8 cellular contexts compared by ENCODE assay signal in genomic region chr1:155032886-155033285, GRCh38. TPM values are rescaled to one million over a fixed set of nuclear protein-coding genes. Genes with fewer than 3 reads are reported as not detected.
"Had no signal": no experiment of that assay in that cellular context is flagged by ENCODE, and none has a peak within 500 bp of the region (broad histone marks: within the 10 kb centered on the region; RNA-seq: fewer than 3 reads in every experiment).

No MANE protein-coding gene starts in this region.

- FAIRE-seq: H54, HTR-8/SVneo, K562 had no signal

- H3K9me3 Mint-ChIP-seq: H9 had no signal

- DNase-seq: GM23248, GOT3, H9, HCEC 1CT, IMR-90 had no signal

- H3K9ac ChIP-seq: GM23248 had no signal

- H3K27ac Mint-ChIP-seq: H9 had no signal

- H3K27ac ChIP-seq: GM23248 had no signal

- H2AFZ ChIP-seq: GM23248 had no signal

- H3K4me3 Mint-ChIP-seq: H9 had no signal

- H3K4me3 ChIP-seq: GM23248, K562 had no signal

RNA-seq across cellular contexts. Expression of gene DCST2, which starts 0.7 kb away (rescaled TPM):
- total RNA-seq: GM23248, IMR-90 had no signal

RNA-seq across cellular contexts. Expression of gene DCST1, which starts 0.7 kb away (rescaled TPM):
- total RNA-seq: GM23248, H9, IMR-90, K562 had no signal
- polyA plus RNA-seq: GM23248, IMR-90, K562 had no signal
